In genomic region chr2:160087854-160088745, GRCh38 we compare ENCODE assay signal across 2 cellular contexts.
TF ChIP-seq lines count a peak whose summit lies in the region.

No MANE protein-coding gene starts in this region.

TF ChIP-seq in HepG2, 621 proteins besides CTCF, POLR2A, EP300 and RAD21:
- TF ChIP-seq CBX5 (CRISPR knock-in tag; IDR thresholded peaks at IDR 0.05; ENCODE audit: borderline replicate concordance) (peak; percentile 68; the same call in 1 of the 2 replicates), SETDB1 (CRISPR knock-in tag; IDR thresholded peaks at IDR 0.05; ENCODE audit: borderline replicate concordance) (peak; percentile 95), STAG1 (CRISPR knock-in tag; IDR thresholded peaks at IDR 0.05) (peak; percentile 70), MAFF (IDR thresholded peaks at IDR 0.05; ENCODE audit: low read depth, low read length) (no peak), CBX1 (IDR thresholded peaks at IDR 0.05; ENCODE audit: low read depth) (peak; percentile 74), ZNF616 (CRISPR knock-in tag; IDR thresholded peaks at IDR 0.05; ENCODE audit: low read depth) (peak; percentile 100), ZNF280D (CRISPR knock-in tag; IDR thresholded peaks at IDR 0.05) (peak; percentile 94), ELF4 (CRISPR knock-in tag; IDR thresholded peaks at IDR 0.05; ENCODE audit: borderline replicate concordance) (no peak), SMC3 (IDR thresholded peaks at IDR 0.05; ENCODE audit: low read length) (peak; percentile 26; the same call in 1 of the 2 replicates)
- TF ChIP-seq, protein P1, sequence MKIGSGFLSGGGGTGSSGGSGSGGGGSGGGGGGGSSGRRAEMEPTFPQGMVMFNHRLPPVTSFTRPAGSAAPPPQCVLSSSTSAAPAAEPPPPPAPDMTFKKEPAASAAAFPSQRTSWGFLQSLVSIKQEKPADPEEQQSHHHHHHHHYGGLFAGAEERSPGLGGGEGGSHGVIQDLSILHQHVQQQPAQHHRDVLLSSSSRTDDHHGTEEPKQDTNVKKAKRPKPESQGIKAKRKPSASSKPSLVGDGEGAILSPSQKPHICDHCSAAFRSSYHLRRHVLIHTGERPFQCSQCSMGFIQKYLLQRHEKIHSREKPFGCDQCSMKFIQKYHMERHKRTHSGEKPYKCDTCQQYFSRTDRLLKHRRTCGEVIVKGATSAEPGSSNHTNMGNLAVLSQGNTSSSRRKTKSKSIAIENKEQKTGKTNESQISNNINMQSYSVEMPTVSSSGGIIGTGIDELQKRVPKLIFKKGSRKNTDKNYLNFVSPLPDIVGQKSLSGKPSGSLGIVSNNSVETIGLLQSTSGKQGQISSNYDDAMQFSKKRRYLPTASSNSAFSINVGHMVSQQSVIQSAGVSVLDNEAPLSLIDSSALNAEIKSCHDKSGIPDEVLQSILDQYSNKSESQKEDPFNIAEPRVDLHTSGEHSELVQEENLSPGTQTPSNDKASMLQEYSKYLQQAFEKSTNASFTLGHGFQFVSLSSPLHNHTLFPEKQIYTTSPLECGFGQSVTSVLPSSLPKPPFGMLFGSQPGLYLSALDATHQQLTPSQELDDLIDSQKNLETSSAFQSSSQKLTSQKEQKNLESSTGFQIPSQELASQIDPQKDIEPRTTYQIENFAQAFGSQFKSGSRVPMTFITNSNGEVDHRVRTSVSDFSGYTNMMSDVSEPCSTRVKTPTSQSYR (CRISPR knock-in tag; IDR thresholded peaks at IDR 0.05; ENCODE audit: borderline replicate concordance), result no peak
- TF ChIP-seq, protein P2, sequence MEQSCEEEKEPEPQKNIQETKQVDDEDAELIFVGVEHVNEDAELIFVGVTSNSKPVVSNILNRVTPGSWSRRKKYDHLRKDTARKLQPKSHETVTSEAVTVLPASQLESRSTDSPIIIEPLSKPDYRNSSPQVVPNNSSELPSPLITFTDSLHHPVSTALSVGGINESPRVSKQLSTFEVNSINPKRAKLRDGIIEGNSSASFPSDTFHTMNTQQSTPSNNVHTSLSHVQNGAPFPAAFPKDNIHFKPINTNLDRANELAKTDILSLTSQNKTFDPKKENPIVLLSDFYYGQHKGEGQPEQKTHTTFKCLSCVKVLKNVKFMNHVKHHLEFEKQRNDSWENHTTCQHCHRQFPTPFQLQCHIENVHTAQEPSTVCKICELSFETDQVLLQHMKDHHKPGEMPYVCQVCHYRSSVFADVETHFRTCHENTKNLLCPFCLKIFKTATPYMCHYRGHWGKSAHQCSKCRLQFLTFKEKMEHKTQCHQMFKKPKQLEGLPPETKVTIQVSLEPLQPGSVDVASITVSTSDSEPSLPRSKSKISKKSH (CRISPR knock-in tag; IDR thresholded peaks at IDR 0.05; ENCODE audit: borderline replicate concordance), result peak; percentile 78; the same call in 1 of the 2 replicates

TF ChIP-seq in endothelial cell of umbilical vein, 7 proteins besides CTCF, POLR2A, EP300 and RAD21:
- TF ChIP-seq MYC (IDR thresholded peaks at IDR 0.05; ENCODE audit: low read depth, low read length) (peak; percentile 24), FOS (IDR thresholded peaks at IDR 0.05; ENCODE audit: borderline replicate concordance, insufficient read depth, low read length) (no peak)
